In genomic region chr9:91678807-91679206, GRCh38 we compare ENCODE assay signal across 20 cellular contexts.
DNase-seq lines count a peak whose midpoint lies in the region; ATAC-seq and TF ChIP-seq lines count a peak whose summit lies in the region.
"Had no signal": no experiment of that assay in that cellular context is flagged by ENCODE, and none has a peak within 500 bp of the region (broad histone marks: within the 10 kb centered on the region; RNA-seq: fewer than 3 reads in every experiment).

No MANE protein-coding gene starts in this region.

- H3K4me1 Mint-ChIP-seq in GM23338 (peaks cover 15% of the 10 kb centered on the region), type B pancreatic cell (ENCODE audit: unreplicated experiment) (peaks cover 19% of the 10 kb centered on the region), HFFc6 (ENCODE audit: low read depth) (peaks cover 35% of the 10 kb centered on the region)

- no peak overlapping the region for H3K27ac ChIP-seq in GM23338 (ENCODE audit: low read depth)
- peak overlapping the region; percentile 67 for H3K27ac ChIP-seq in VCaP
- H3K27ac ChIP-seq: A549, HL-60, SJSA1 had no signal

- no peaks in the 10 kb centered on the region for H3K9me2 ChIP-seq in GM23338 (ENCODE audit: insufficient read depth)

- no peak overlapping the region for H3K4me3 ChIP-seq in GM23338
- H3K4me3 ChIP-seq: A549, SJSA1 had no signal

- H3K27me3 ChIP-seq in GM23338 (ENCODE audit: insufficient read depth), result no peaks in the 10 kb centered on the region
- H3K27me3 ChIP-seq: SJSA1 had no signal

- no peak overlapping the region for H3K4me3 Mint-ChIP-seq in GM23338
- peak overlapping the region; percentile 34 for H3K4me3 Mint-ChIP-seq in type B pancreatic cell
- no peak overlapping the region for H3K4me3 Mint-ChIP-seq in HFFc6
- H3K4me3 Mint-ChIP-seq: CD4-positive, CD25-positive, alpha-beta regulatory T cell had no signal

- H2AFZ ChIP-seq in GM23338, result no peak overlapping the region

- H3K9me3 Mint-ChIP-seq in GM23338 (no peaks in the 10 kb centered on the region), type B pancreatic cell (no peaks in the 10 kb centered on the region), HFFc6 (no peaks in the 10 kb centered on the region)

- H3K36me3 Mint-ChIP-seq in GM23338 (ENCODE audit: low read depth), result no peaks in the 10 kb centered on the region
- no peaks in the 10 kb centered on the region for H3K36me3 Mint-ChIP-seq in type B pancreatic cell
- no peaks in the 10 kb centered on the region for H3K36me3 Mint-ChIP-seq in HFFc6 (ENCODE audit: low read depth)
- H3K36me3 Mint-ChIP-seq: CD4-positive, CD25-positive, alpha-beta regulatory T cell had no signal

- H3K4me1 ChIP-seq in GM23338 (ENCODE audit: insufficient read depth), result peaks cover 15% of the 10 kb centered on the region; the same call in 1 of the 2 replicates
- H3K4me1 ChIP-seq: A549, BE2C, SJSA1 had no signal

- DNase-seq in GM23338 (ENCODE audit: low spot score) (peak; percentile 28), kidney tubule cell (ENCODE audit: low spot score) (peak; percentile 26), type B pancreatic cell (ENCODE audit: extremely low spot score, unreplicated experiment) (no peak), AG08396 (ENCODE audit: low spot score) (no peak), HFFc6 (no peak)
- DNase-seq: BE2C; CD4-positive, CD25-positive, alpha-beta regulatory T cell; EL; H7; KG1; NCI-H1105 treated with DMSO at 0.1 percent for 48 hours; NCI-H1694; NCI-H2081; NCI-H2171; NCI-H526 had no signal

- H3K4me2 ChIP-seq in GM23338, result no peak overlapping the region
- H3K4me2 ChIP-seq: A549 had no signal

- no peak overlapping the region for H3K27ac Mint-ChIP-seq in GM23338
- no peak overlapping the region for H3K27ac Mint-ChIP-seq in type B pancreatic cell
- no peak overlapping the region for H3K27ac Mint-ChIP-seq in HFFc6
- H3K27ac Mint-ChIP-seq: CD4-positive, CD25-positive, alpha-beta regulatory T cell had no signal

- H3K27me3 Mint-ChIP-seq in GM23338 (ENCODE audit: insufficient read depth, low read depth, poor library complexity), result peaks cover 6% of the 10 kb centered on the region
- H3K27me3 Mint-ChIP-seq in type B pancreatic cell, result no peaks in the 10 kb centered on the region
- peaks cover 8% of the 10 kb centered on the region for H3K27me3 Mint-ChIP-seq in HFFc6 (ENCODE audit: insufficient read depth)

- H4K20me1 ChIP-seq in GM23338 (replicated peaks; ENCODE audit: insufficient read depth), result no peaks in the 10 kb centered on the region

- ATAC-seq in GM23338 (peak; percentile 10; the same call in 1 of the 3 replicates), GM19463 (IDR thresholded peaks at IDR 0.05; ENCODE audit: unreplicated experiment) (no peak)
- ATAC-seq: A549 had no signal

- no peaks in the 10 kb centered on the region for H3K79me2 ChIP-seq in GM23338 (replicated peaks; ENCODE audit: insufficient read depth)

- H3K36me3 ChIP-seq in GM23338 (ENCODE audit: insufficient read depth), result no peaks in the 10 kb centered on the region
- H3K36me3 ChIP-seq: BE2C, SJSA1 had no signal

- TF ChIP-seq CTCF in GM23338 (conservative IDR thresholded peaks at IDR 0.05; ENCODE audit: low read depth in 2 of 2) (no peak), VCaP (conservative IDR thresholded peaks at IDR 0.05) (no peak), type B pancreatic cell (conservative IDR thresholded peaks at IDR 0.05) (no peak), HFFc6 (IDR thresholded peaks at IDR 0.05) (no peak)

- no peaks in the 10 kb centered on the region for H3F3A ChIP-seq in GM23338 (replicated peaks; ENCODE audit: low read depth)

TF ChIP-seq in GM23338, 12 proteins besides CTCF, POLR2A, EP300 and RAD21:
- TF ChIP-seq EZH2phosphoT487 (IDR thresholded peaks at IDR 0.05; ENCODE audit: unreplicated experiment), result no peak
- no peak for TF ChIP-seq NANOG (IDR thresholded peaks at IDR 0.05; ENCODE audit: borderline replicate concordance)

Comparison
In these comparisons a context has a peak if more than half of its experiments do, and no peak if none do; other contexts are left out.
1. DNase-seq: peak in GM23338 (single experiment) and kidney tubule cell (single experiment); none in type B pancreatic cell (single experiment), AG08396 (single experiment) and HFFc6 (single experiment).